ENCODE assay signal across 10 cellular contexts in the genomic region with DNA sequence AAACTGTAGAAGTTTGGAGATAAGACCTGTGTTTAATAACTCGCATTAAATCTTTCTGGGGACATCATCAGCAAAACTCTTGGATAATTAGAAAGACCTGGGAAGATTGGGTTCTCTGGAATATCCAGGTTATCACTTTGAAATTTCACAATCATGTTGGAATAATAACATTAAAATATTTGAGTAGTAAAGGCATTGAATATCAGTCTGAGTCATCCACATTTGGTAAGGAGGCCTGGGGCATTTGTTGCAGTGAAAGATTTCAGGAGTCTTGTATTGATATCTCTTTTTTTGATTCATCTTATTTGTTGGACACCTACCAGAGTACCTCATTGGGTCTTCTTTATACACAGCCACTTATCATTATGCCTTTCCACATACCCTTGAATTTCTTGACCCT.
DNase-seq lines count a peak whose midpoint lies in the region; ATAC-seq and TF ChIP-seq lines count a peak whose summit lies in the region.
"Had no signal": no experiment of that assay in that cellular context is flagged by ENCODE, and none has a peak within 500 bp of the region (broad histone marks: within the 10 kb centered on the region; RNA-seq: fewer than 3 reads in every experiment).

No MANE protein-coding gene starts in this region.

- H3K4me3 ChIP-seq in ACC112 (ENCODE audit: low read depth, low read length): peak overlapping the region; percentile 23; the same call in 1 of the 2 replicates
- no peak overlapping the region for H3K4me3 ChIP-seq in fibroblast of villous mesenchyme (ENCODE audit: low read depth, low read length)
- H3K4me3 ChIP-seq: Peyer's patch had no signal

- H3K9me3 Mint-ChIP-seq in activated naive CD8-positive, alpha-beta T cell treated with anti-CD3 and anti-CD28 coated beads for 36 hours: peaks cover 4% of the 10 kb centered on the region

- no peak overlapping the region for H3K4me3 Mint-ChIP-seq in activated naive CD8-positive, alpha-beta T cell treated with anti-CD3 and anti-CD28 coated beads for 36 hours

- H2AFZ ChIP-seq in ACC112 (ENCODE audit: low read length, unreplicated experiment): no peak overlapping the region

- peak overlapping the region; percentile 81 for H3K27ac Mint-ChIP-seq in activated naive CD8-positive, alpha-beta T cell treated with anti-CD3 and anti-CD28 coated beads for 36 hours

- peaks cover 21% of the 10 kb centered on the region for H3K4me1 Mint-ChIP-seq in activated naive CD8-positive, alpha-beta T cell treated with anti-CD3 and anti-CD28 coated beads for 36 hours

- DNase-seq in HPDE6-E6E7 (ENCODE audit: extremely low spot score) (peak; percentile 7), fibroblast of villous mesenchyme (ENCODE audit: low read depth) (peak; percentile 14), SK-N-DZ (ENCODE audit: low spot score) (no peak), A172 (ENCODE audit: low spot score) (no peak)
- no peak for DNase-seq in activated naive CD8-positive, alpha-beta T cell treated with anti-CD3 and anti-CD28 coated beads for 36 hours
- no peak for DNase-seq in activated effector memory CD4-positive, alpha-beta T cell treated with anti-CD3 and anti-CD28 coated beads, Interleukin-2, amount 50 U/mL, for 16 hours
- no peak for DNase-seq in stimulated activated naive CD8-positive, alpha-beta T cell treated with anti-CD3 and anti-CD28 coated beads, Interleukin-15, Interleukin-2, amounts not matched to agents 100 U/mL and 50 U/mL, for 24 hours
- DNase-seq: activated T-cell treated with anti-CD3 and anti-CD28 coated beads, Interleukin-2, amount 50 U/mL, for 72 hours; Peyer's patch had no signal

- no peaks in the 10 kb centered on the region for H3K27me3 ChIP-seq in ACC112 (ENCODE audit: insufficient read depth, low read length)
- H3K27me3 ChIP-seq: Peyer's patch had no signal

- H3K79me2 ChIP-seq in ACC112 (ENCODE audit: control insufficient read depth, insufficient read depth, low read length, unreplicated experiment): no peaks in the 10 kb centered on the region

- no peaks in the 10 kb centered on the region for H3K36me3 ChIP-seq in ACC112 (ENCODE audit: insufficient read depth, low read length)

- TF ChIP-seq CTCF in fibroblast of villous mesenchyme (IDR thresholded peaks at IDR 0.05; ENCODE audit: insufficient read depth, low read depth, low read length): no peak

- H3K27ac ChIP-seq in ACC112 (ENCODE audit: low read depth, low read length): peak overlapping the region; percentile 79

- peaks cover 51% of the 10 kb centered on the region for H3K4me1 ChIP-seq in ACC112 (ENCODE audit: control insufficient read depth, insufficient read depth, low read length, unreplicated experiment)

- H3K36me3 Mint-ChIP-seq in activated naive CD8-positive, alpha-beta T cell treated with anti-CD3 and anti-CD28 coated beads for 36 hours: peaks cover 12% of the 10 kb centered on the region

- no peak for ATAC-seq in stimulated activated naive CD8-positive, alpha-beta T cell treated with anti-CD3 and anti-CD28 coated beads, Interleukin-15, Interleukin-2, amounts not matched to agents 100 U/mL and 50 U/mL, for 24 hours

- no peaks in the 10 kb centered on the region for H3K27me3 Mint-ChIP-seq in activated naive CD8-positive, alpha-beta T cell treated with anti-CD3 and anti-CD28 coated beads for 36 hours

Comparison
In these comparisons a context has a peak if more than half of its experiments do, and no peak if none do; other contexts are left out.
1. DNase-seq: peak in HPDE6-E6E7 (single experiment) and fibroblast of villous mesenchyme (single experiment); none in activated naive CD8-positive, alpha-beta T cell treated with anti-CD3 and anti-CD28 coated beads for 36 hours (single experiment), SK-N-DZ (single experiment), activated effector memory CD4-positive, alpha-beta T cell treated with anti-CD3 and anti-CD28 coated beads, Interleukin-2, amount 50 U/mL, for 16 hours (single experiment), stimulated activated naive CD8-positive, alpha-beta T cell treated with anti-CD3 and anti-CD28 coated beads, Interleukin-15, Interleukin-2, amounts not matched to agents 100 U/mL and 50 U/mL, for 24 hours (single experiment) and A172 (single experiment).